In the genomic region with DNA sequence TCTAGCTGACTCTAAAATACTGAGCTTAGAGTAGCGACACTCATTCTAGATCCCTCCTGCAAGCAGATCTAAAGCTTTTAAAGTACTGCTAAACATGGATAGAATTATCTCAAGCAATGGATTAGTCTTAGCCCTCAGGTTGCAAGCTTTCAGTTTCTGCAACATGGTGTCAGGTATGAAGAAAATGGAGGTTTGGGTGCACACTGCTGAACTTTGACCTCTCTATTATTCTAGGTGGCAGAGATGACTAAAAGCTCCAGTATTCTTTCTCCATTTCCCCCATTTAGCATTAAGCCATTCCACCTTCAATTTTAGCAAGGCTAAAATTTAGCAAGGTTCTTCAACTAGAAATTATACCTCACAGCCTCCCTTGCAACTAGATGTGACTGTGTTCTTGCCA, we compare ENCODE assay signal across 33 cellular contexts.
"Had no signal": no experiment of that assay in that cellular context is flagged by ENCODE, and none has a peak within 500 bp of the region (broad histone marks: within the 10 kb centered on the region; RNA-seq: fewer than 3 reads in every experiment).

No MANE protein-coding gene starts in this region.

- ATAC-seq: activated naive CD4-positive, alpha-beta T cell treated with anti-CD3 and anti-CD28 coated beads, Interleukin-2, amount 50 U/mL, for 72 hours; activated naive CD8-positive, alpha-beta T cell treated with anti-CD3 and anti-CD28 coated beads, Interleukin-2, amount 50 U/mL, for 24 hours; activated T-cell treated with anti-CD3 and anti-CD28 coated beads, Interleukin-2, amount 50 U/mL, for 4 hours; activated T-cell treated with anti-CD3 and anti-CD28 coated beads, Interleukin-2, amount 50 U/mL, for 72 hours; activated T-helper 17 cell treated with anti-CD3 and anti-CD28 coated beads, Interleukin-2, amount 50 U/mL, for 72 hours; body of pancreas had no signal

- DNase-seq: activated effector memory CD4-positive, alpha-beta T cell treated with anti-CD3 and anti-CD28 coated beads, Interleukin-2, amount 50 U/mL, for 16 hours; activated effector memory CD4-positive, alpha-beta T cell treated with Interleukin-2 at 50 U/mL for 16 hours; activated gamma-delta T cell; activated gamma-delta T cell treated with Interleukin-2 at 50 U/mL for 16 hours; activated naive CD4-positive, alpha-beta T cell; activated naive CD4-positive, alpha-beta T cell treated with anti-CD3 and anti-CD28 coated beads for 36 hours; activated naive CD4-positive, alpha-beta T cell treated with anti-CD3 and anti-CD28 coated beads, Interleukin-2, amount 10 ng/mL, durations not matched to agents 7 days and 5 days; activated naive CD4-positive, alpha-beta T cell treated with anti-CD3 and anti-CD28 coated beads, Interleukin-2, amount 50 U/mL, for 16 hours; activated naive CD4-positive, alpha-beta T cell treated with Interleukin-2 at 50 U/mL for 16 hours; activated naive CD8-positive, alpha-beta T cell treated with anti-CD3 and anti-CD28 coated beads for 36 hours; activated naive CD8-positive, alpha-beta T cell treated with anti-CD3 and anti-CD28 coated beads, Interleukin-2, amount 10 ng/mL, durations not matched to agents 7 days and 5 days; activated naive CD8-positive, alpha-beta T cell treated with anti-CD3 and anti-CD28 coated beads, Interleukin-2, amount 50 U/mL, for 24 hours; activated T-cell treated with anti-CD3 and anti-CD28 coated beads, Interleukin-2, amount 50 U/mL, for 24 hours; activated T-cell treated with anti-CD3 and anti-CD28 coated beads, Interleukin-2, amount 50 U/mL, for 4 hours; activated T-cell treated with anti-CD3 and anti-CD28 coated beads, Interleukin-2, amount 50 U/mL, for 48 hours; activated T-cell treated with anti-CD3 and anti-CD28 coated beads, Interleukin-2, amount 50 U/mL, for 72 hours; adrenal gland; amniotic stem cell; amygdala; anterior cingulate cortex; aorta; body of pancreas; brain microvascular endothelial cell; caudate nucleus; central memory CD4-positive, alpha-beta T cell; cerebellar nuclear complex had no signal

- H3K4me3 ChIP-seq: adrenal gland, ascending aorta, body of pancreas, breast epithelium, cardiac muscle cell had no signal

- H3K27me3 ChIP-seq: adrenal gland, ascending aorta, body of pancreas, brain microvascular endothelial cell, breast epithelium, cardiac muscle cell had no signal

- FAIRE-seq: astrocyte, bronchial epithelial cell had no signal

- H3K36me3 ChIP-seq: adrenal gland, ascending aorta, brain microvascular endothelial cell, breast epithelium, cardiac muscle cell had no signal

- H3K9me3 ChIP-seq: adrenal gland, ascending aorta, body of pancreas, breast epithelium had no signal

- H3K27ac ChIP-seq: adrenal gland, ascending aorta, body of pancreas, brain microvascular endothelial cell, breast epithelium, cardiac muscle cell had no signal

- H3K4me1 ChIP-seq: ascending aorta, body of pancreas, breast epithelium had no signal
